33 cellular contexts compared by ENCODE assay signal in genomic region chr20:11689262-11689661, GRCh38.
"Had no signal": no experiment of that assay in that cellular context is flagged by ENCODE, and none has a peak within 500 bp of the region (broad histone marks: within the 10 kb centered on the region; RNA-seq: fewer than 3 reads in every experiment).

No MANE protein-coding gene starts in this region.

- FAIRE-seq: astrocyte had no signal

- ATAC-seq: activated naive CD4-positive, alpha-beta T cell treated with anti-CD3 and anti-CD28 coated beads, Interleukin-2, amount 50 U/mL, for 72 hours; activated naive CD8-positive, alpha-beta T cell treated with anti-CD3 and anti-CD28 coated beads, Interleukin-2, amount 50 U/mL, for 24 hours; activated T-cell treated with anti-CD3 and anti-CD28 coated beads, Interleukin-2, amount 50 U/mL, for 4 hours; activated T-cell treated with anti-CD3 and anti-CD28 coated beads, Interleukin-2, amount 50 U/mL, for 72 hours; activated T-helper 17 cell treated with anti-CD3 and anti-CD28 coated beads, Interleukin-2, amount 50 U/mL, for 72 hours; body of pancreas had no signal

- DNase-seq: activated effector memory CD4-positive, alpha-beta T cell treated with anti-CD3 and anti-CD28 coated beads, Interleukin-2, amount 50 U/mL, for 16 hours; activated effector memory CD4-positive, alpha-beta T cell treated with Interleukin-2 at 50 U/mL for 16 hours; activated gamma-delta T cell; activated gamma-delta T cell treated with Interleukin-2 at 50 U/mL for 16 hours; activated naive CD4-positive, alpha-beta T cell; activated naive CD4-positive, alpha-beta T cell treated with anti-CD3 and anti-CD28 coated beads for 36 hours; activated naive CD4-positive, alpha-beta T cell treated with anti-CD3 and anti-CD28 coated beads, Interleukin-2, amount 10 ng/mL, durations not matched to agents 7 days and 5 days; activated naive CD4-positive, alpha-beta T cell treated with anti-CD3 and anti-CD28 coated beads, Interleukin-2, amount 50 U/mL, for 16 hours; activated naive CD4-positive, alpha-beta T cell treated with Interleukin-2 at 50 U/mL for 16 hours; activated naive CD8-positive, alpha-beta T cell treated with anti-CD3 and anti-CD28 coated beads for 36 hours; activated naive CD8-positive, alpha-beta T cell treated with anti-CD3 and anti-CD28 coated beads, Interleukin-2, amount 10 ng/mL, durations not matched to agents 7 days and 5 days; activated naive CD8-positive, alpha-beta T cell treated with anti-CD3 and anti-CD28 coated beads, Interleukin-2, amount 50 U/mL, for 24 hours; activated T-cell treated with anti-CD3 and anti-CD28 coated beads, Interleukin-2, amount 50 U/mL, for 1 hour; activated T-cell treated with anti-CD3 and anti-CD28 coated beads, Interleukin-2, amount 50 U/mL, for 24 hours; activated T-cell treated with anti-CD3 and anti-CD28 coated beads, Interleukin-2, amount 50 U/mL, for 4 hours; activated T-cell treated with anti-CD3 and anti-CD28 coated beads, Interleukin-2, amount 50 U/mL, for 48 hours; activated T-cell treated with anti-CD3 and anti-CD28 coated beads, Interleukin-2, amount 50 U/mL, for 72 hours; adrenal gland; amniotic stem cell; amygdala; anterior cingulate cortex; aorta; body of pancreas; brain microvascular endothelial cell; caudate nucleus; central memory CD4-positive, alpha-beta T cell; cerebellar nuclear complex had no signal

- H3K9me3 ChIP-seq: adrenal gland, ascending aorta, body of pancreas, breast epithelium had no signal

- H3K27ac ChIP-seq: adrenal gland, ascending aorta, body of pancreas, brain microvascular endothelial cell, breast epithelium, cardiac muscle cell had no signal

- H3K4me1 ChIP-seq: ascending aorta, breast epithelium had no signal

- H3K4me3 ChIP-seq: adrenal gland, ascending aorta, body of pancreas, breast epithelium, cardiac muscle cell had no signal

- H3K36me3 ChIP-seq: adrenal gland, ascending aorta, brain microvascular endothelial cell, breast epithelium, cardiac muscle cell had no signal

- H3K27me3 ChIP-seq: adrenal gland, ascending aorta, body of pancreas, brain microvascular endothelial cell had no signal
